In the genomic region with DNA sequence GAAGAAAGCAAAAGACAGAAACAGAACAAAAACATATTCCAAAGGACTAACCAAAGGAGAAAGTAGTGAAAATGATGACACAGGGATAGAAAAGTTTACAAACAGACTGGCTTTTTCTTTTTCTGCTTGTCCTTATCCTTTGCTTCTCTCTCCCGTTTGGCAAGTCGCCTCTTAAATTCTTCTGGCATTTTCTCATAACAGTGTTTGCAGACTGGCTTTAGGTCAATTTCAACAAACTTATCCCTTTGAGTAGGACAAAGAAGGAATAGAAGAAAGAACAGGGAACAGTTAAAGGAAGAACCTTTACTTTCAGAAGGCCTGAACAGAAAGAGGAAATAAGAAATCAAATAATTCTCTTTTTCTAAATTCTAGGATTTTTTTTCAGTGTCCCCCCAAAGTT, we compare ENCODE assay signal across 9 cellular contexts. TPM values are rescaled to one million over a fixed set of nuclear protein-coding genes. Genes with fewer than 3 reads are reported as not detected.
DNase-seq lines count a peak whose midpoint lies in the region; ATAC-seq and TF ChIP-seq lines count a peak whose summit lies in the region.
"Not testable (repeated sequence)": the region's sequence is repeated elsewhere in the genome, so short reads cannot be mapped to it uniquely, and the experiment has no call there.
"Had no signal": no experiment of that assay in that cellular context is flagged by ENCODE, and none has a peak within 500 bp of the region (broad histone marks: within the 10 kb centered on the region; RNA-seq: fewer than 3 reads in every experiment).

No MANE protein-coding gene starts in this region.

- H3K4me2 ChIP-seq in PC-3 (ENCODE audit: low read length) = not testable (repeated sequence)

- not testable (repeated sequence) for DNase-seq in PC-3; Right ventricle myocardium inferior (ENCODE audit: missing footprints); left cardiac atrium; left lobe of liver (ENCODE audit: low spot score); lower lobe of right lung; aorta

- not testable (repeated sequence) for H3K4me3 ChIP-seq in PC-3 (ENCODE audit: low read length); lower lobe of right lung; aorta (ENCODE audit: low read length in 2 of 2)

- not testable (repeated sequence) for H3F3A ChIP-seq in PC-3 (ENCODE audit: low read length, unreplicated experiment)

- not testable (repeated sequence) for TF ChIP-seq CTCF in PC-3 (conservative IDR thresholded peaks at IDR 0.05; ENCODE audit: low read depth, low read length); lower lobe of right lung (IDR thresholded peaks at IDR 0.05)

- CTCF ChIA-PET in PC-3 (lab: Charles Lee) = not testable (repeated sequence)

- not testable (repeated sequence) for H3K27ac ChIP-seq in PC-3 (ENCODE audit: low read length); lower lobe of right lung; aorta (ENCODE audit: low read depth in 1 of 2, low read length in 2 of 2)

- 0 out of 2 replicates have a peak, but pooled peaks have one; percentile 2 for ATAC-seq in PC-3
- ATAC-seq in Right ventricle myocardium inferior = peak; percentile 11
- peak; percentile 38 to 42 for ATAC-seq in left cardiac atrium
- peak; percentile 57 for ATAC-seq in left lobe of liver
- peak; percentile 7 to 32 for ATAC-seq in lower lobe of right lung
- ATAC-seq in aorta (ENCODE audit: low FRiP score) = peak; percentile 42

- not testable (repeated sequence) for H2AFZ ChIP-seq in PC-3 (ENCODE audit: low read length)

- intact Hi-C loops in PC-3 (cut with micrococcal nuclease); Right ventricle myocardium inferior (cut with DNase I); left cardiac atrium (cut with DNase I); lower lobe of right lung (cut with DNase I); aorta (cut with DNase I): not testable (repeated sequence)

- H3K9me3 ChIP-seq in PC-3 (ENCODE audit: low read length); lower lobe of right lung; aorta (ENCODE audit: control insufficient read depth, low read length): not testable (repeated sequence)

- not testable (repeated sequence) for H3K9me2 ChIP-seq in PC-3 (replicated peaks; ENCODE audit: low read length)

- H3K36me3 ChIP-seq in PC-3 (ENCODE audit: low read depth, low read length); lower lobe of right lung; aorta (ENCODE audit: control insufficient read depth in 1 of 2, insufficient read depth in 2 of 2, low read length in 1 of 2): not testable (repeated sequence)

- not testable (repeated sequence) for H3K27me3 ChIP-seq in PC-3 (ENCODE audit: low read length); lower lobe of right lung (ENCODE audit: low read depth); aorta (ENCODE audit: control insufficient read depth in 1 of 2, insufficient read depth in 2 of 2, low read length in 1 of 2)

- H4K20me1 ChIP-seq in PC-3 (ENCODE audit: low read length) = not testable (repeated sequence)

- H3K4me1 ChIP-seq in PC-3 (ENCODE audit: insufficient read depth, low read length); lower lobe of right lung; aorta (ENCODE audit: control insufficient read depth in 1 of 2, insufficient read depth in 2 of 2, low read length in 2 of 2): not testable (repeated sequence)

- H3K9ac ChIP-seq in PC-3 (ENCODE audit: low read length) = not testable (repeated sequence)

- BruUV-seq in PC-3 (replicated peaks; lab: Mats Ljungman, UMichigan) = TSS peak; percentile 26

- H3K79me2 ChIP-seq in PC-3 (ENCODE audit: low read length) = not testable (repeated sequence)

- POLR2A ChIA-PET in PC-3 (lab: Charles Lee; ENCODE audit: unreplicated experiment) = not testable (repeated sequence)

- WGBS in aorta, 2 donors = no CpG with 5 or more reads among the region's 2 CpGs

RNA-seq across cellular contexts. Expression of gene LIMS4, which starts 26.0 kb away (rescaled TPM):
- total RNA-seq in PC-3 (2014; rRNA removed) = 0.33 TPM in 1 of 2 replicates, not detected in the other
- total RNA-seq in Right ventricle myocardium inferior = 3.7 TPM
- total RNA-seq in left cardiac atrium = 1 to 10 TPM; 2.7 to 4.0 TPM
- total RNA-seq in left lobe of liver = not detected
- 1.1 TPM for total RNA-seq in lower lobe of right lung
- total RNA-seq in aorta = 10 to 100 TPM; 16.0 to 22.4 TPM
- polyA plus RNA-seq in aorta = 10 to 100 TPM; 17.3 to 69.1 TPM
- total RNA-seq: CD4-positive, alpha-beta T cell; GM23248; H1 had no signal

Comparison
In these comparisons a context has a peak if more than half of its experiments do, and no peak if none do; other contexts are left out.
1. ATAC-seq: peak in every context shown above with its lines; median percentile 57 in left lobe of liver; 42 in aorta; 40 in left cardiac atrium; 20 in lower lobe of right lung; 11 in Right ventricle myocardium inferior; 2 in PC-3.